In the genomic region with DNA sequence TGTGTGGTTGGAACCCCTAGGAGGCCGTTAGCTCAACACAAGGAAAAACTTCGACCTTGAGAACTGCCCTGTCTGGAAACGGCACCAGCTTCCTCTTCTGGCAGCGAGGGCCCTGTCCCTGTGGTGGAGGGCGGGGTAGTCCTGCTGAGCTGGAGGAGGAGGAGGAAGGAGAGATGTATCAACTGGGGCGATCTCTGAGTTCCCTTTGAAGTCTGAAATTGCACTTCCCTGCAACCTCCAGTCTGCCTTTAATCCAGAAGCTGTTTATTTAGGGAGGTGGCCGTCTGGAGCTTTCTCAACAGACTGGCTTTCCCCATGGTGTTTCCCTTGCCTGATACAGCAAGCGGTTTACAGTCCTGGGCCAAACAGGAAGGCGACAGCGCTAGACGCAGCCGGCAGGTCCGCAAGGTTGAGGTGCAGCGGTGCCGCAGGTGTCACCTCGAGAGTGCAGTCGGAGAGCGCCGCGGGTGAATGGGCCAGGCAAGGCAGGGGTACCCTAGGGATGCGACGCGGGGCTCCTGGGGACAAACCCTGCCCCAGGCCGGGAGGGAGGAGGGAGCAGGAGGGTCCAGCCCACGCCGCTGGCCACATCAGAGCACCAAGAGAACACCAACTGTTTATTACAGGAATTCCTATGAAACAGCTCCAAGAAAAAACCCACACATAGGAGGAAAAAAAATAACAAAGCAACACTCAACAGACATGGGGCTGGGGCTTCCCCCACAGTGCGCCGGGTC, we compare ENCODE assay signal across 8 cellular contexts. TPM values are rescaled to one million over a fixed set of nuclear protein-coding genes. Genes with fewer than 3 reads are reported as not detected.
A peak's percentile ranks its signal among the peaks of the same experiment; 100 is the strongest.
DNase-seq lines count a peak whose midpoint lies in the region; ATAC-seq and TF ChIP-seq lines count a peak whose summit lies in the region.

No MANE protein-coding gene starts in this region.

- H3K9me3 ChIP-seq in gastroesophageal sphincter: no peaks in the 10 kb centered on the region

- H3K27ac ChIP-seq in gastroesophageal sphincter: peak overlapping the region; percentile 94 to 99 (median 98)

- peaks cover 47% of the 10 kb centered on the region for H3K27me3 Mint-ChIP-seq in activated T-helper 2 cell treated with anti-CD3 and anti-CD28 coated beads, Interferon-gamma antibody, Interleukin-2, Interleukin-4, amounts not matched to agents 10 μg/mL and 5 μg/mL and 100 μg/mL, durations not matched to agents 14 hours and 24 hours and 36 hours (ENCODE audit: low read depth)

- no peak overlapping the region for H3K27ac Mint-ChIP-seq in activated T-helper 2 cell treated with anti-CD3 and anti-CD28 coated beads, Interferon-gamma antibody, Interleukin-2, Interleukin-4, amounts not matched to agents 10 μg/mL and 5 μg/mL and 100 μg/mL, durations not matched to agents 14 hours and 24 hours and 36 hours

- TF ChIP-seq EP300 in gastroesophageal sphincter (IDR thresholded peaks at IDR 0.05): no peak

- 0% methylated on average over 6 to 14 of the region's 28 CpGs for WGBS in gastroesophageal sphincter (ENCODE audit: low coverage in 1 of 2), 2 donors

- peaks cover 0 to 74% (median 27%) of the 10 kb centered on the region in 3 donors for H3K4me1 ChIP-seq in gastroesophageal sphincter

- no peaks in the 10 kb centered on the region for H3K27me3 ChIP-seq in gastroesophageal sphincter

- peaks cover 0 to 22% of the 10 kb centered on the region in 2 donors for H3K36me3 ChIP-seq in gastroesophageal sphincter

- TF ChIP-seq CTCF in gastroesophageal sphincter (IDR thresholded peaks at IDR 0.05): no peak
- no peak for TF ChIP-seq CTCF in omental fat pad (IDR thresholded peaks at IDR 0.05)

- intact Hi-C loops in activated T-helper 2 cell treated with anti-CD3 and anti-CD28 coated beads, Interferon-gamma antibody, Interleukin-2, Interleukin-4, amounts not matched to agents 10 μg/mL and 5 μg/mL and 100 μg/mL, durations not matched to agents 14 hours and 24 hours and 36 hours (cut with micrococcal nuclease): no loop called here

- H3K9me3 Mint-ChIP-seq in activated T-helper 2 cell treated with anti-CD3 and anti-CD28 coated beads, Interferon-gamma antibody, Interleukin-2, Interleukin-4, amounts not matched to agents 10 μg/mL and 5 μg/mL and 100 μg/mL, durations not matched to agents 14 hours and 24 hours and 36 hours: no peaks in the 10 kb centered on the region

- TF ChIP-seq POLR2A in gastroesophageal sphincter (IDR thresholded peaks at IDR 0.05): no peak

- H3K4me3 ChIP-seq in gastroesophageal sphincter: peak overlapping the region; percentile 42 to 63

- ATAC-seq in gastroesophageal sphincter (peak; percentile 46), omental fat pad (ENCODE audit: low FRiP score) (peak; percentile 34)

- H3K4me3 Mint-ChIP-seq in activated T-helper 2 cell treated with anti-CD3 and anti-CD28 coated beads, Interferon-gamma antibody, Interleukin-2, Interleukin-4, amounts not matched to agents 10 μg/mL and 5 μg/mL and 100 μg/mL, durations not matched to agents 14 hours and 24 hours and 36 hours (ENCODE audit: low read depth): peak overlapping the region; percentile 72

- DNase-seq in NCI-H1105 treated with DMSO at 0.1 percent for 48 hours (lab: John Stamatoyannopoulos, UW) (peak; percentile 13), NCI-H1105 (lab: John Stamatoyannopoulos, UW) (no peak), NCI-H526 treated with DMSO at 0.1 percent for 48 hours (lab: John Stamatoyannopoulos, UW) (peak; percentile 37), omental fat pad (ENCODE audit: low spot score) (no peak), middle frontal gyrus (ENCODE audit: extremely low spot score, low spot score) (no peak), putamen (ENCODE audit: low spot score) (no peak)
- DNase-seq in activated T-helper 2 cell treated with anti-CD3 and anti-CD28 coated beads, Interferon-gamma antibody, Interleukin-2, Interleukin-4, amounts not matched to agents 10 μg/mL and 5 μg/mL and 100 μg/mL, durations not matched to agents 14 hours and 24 hours and 36 hours (ENCODE audit: low spot score): no peak

- peaks cover 8% of the 10 kb centered on the region for H3K4me1 Mint-ChIP-seq in activated T-helper 2 cell treated with anti-CD3 and anti-CD28 coated beads, Interferon-gamma antibody, Interleukin-2, Interleukin-4, amounts not matched to agents 10 μg/mL and 5 μg/mL and 100 μg/mL, durations not matched to agents 14 hours and 24 hours and 36 hours (ENCODE audit: low read depth)

- no peaks in the 10 kb centered on the region for H3K36me3 Mint-ChIP-seq in activated T-helper 2 cell treated with anti-CD3 and anti-CD28 coated beads, Interferon-gamma antibody, Interleukin-2, Interleukin-4, amounts not matched to agents 10 μg/mL and 5 μg/mL and 100 μg/mL, durations not matched to agents 14 hours and 24 hours and 36 hours (ENCODE audit: low read depth)

RNA-seq across cellular contexts. Expression of gene MRPS23, which starts 11.3 kb away (rescaled TPM):
- total RNA-seq in activated T-helper 2 cell treated with anti-CD3 and anti-CD28 coated beads, Interferon-gamma antibody, Interleukin-2, Interleukin-4, amounts not matched to agents 10 μg/mL and 5 μg/mL and 100 μg/mL, durations not matched to agents 14 hours and 24 hours and 36 hours: 69.5 and 71.6 TPM in 2 replicates
- 10 to 100 TPM; 23.0 to 24.8 (median 24.5) TPM for total RNA-seq in gastroesophageal sphincter
- 10 to 100 TPM in 3 of 4 donors, 1 to 10 TPM in 1; 7.9 to 17.1 (median 15.2) TPM for total RNA-seq in omental fat pad

Comparison
In these comparisons a context has a peak if more than half of its experiments do, and no peak if none do; other contexts are left out.
1. DNase-seq: peak in NCI-H1105 treated with DMSO at 0.1 percent for 48 hours (single experiment) and NCI-H526 treated with DMSO at 0.1 percent for 48 hours (single experiment); none in NCI-H1105 (single experiment), activated T-helper 2 cell treated with anti-CD3 and anti-CD28 coated beads, Interferon-gamma antibody, Interleukin-2, Interleukin-4, amounts not matched to agents 10 μg/mL and 5 μg/mL and 100 μg/mL, durations not matched to agents 14 hours and 24 hours and 36 hours (single experiment), omental fat pad (single experiment), middle frontal gyrus (single experiment) and putamen (single experiment).